In the genomic region with DNA sequence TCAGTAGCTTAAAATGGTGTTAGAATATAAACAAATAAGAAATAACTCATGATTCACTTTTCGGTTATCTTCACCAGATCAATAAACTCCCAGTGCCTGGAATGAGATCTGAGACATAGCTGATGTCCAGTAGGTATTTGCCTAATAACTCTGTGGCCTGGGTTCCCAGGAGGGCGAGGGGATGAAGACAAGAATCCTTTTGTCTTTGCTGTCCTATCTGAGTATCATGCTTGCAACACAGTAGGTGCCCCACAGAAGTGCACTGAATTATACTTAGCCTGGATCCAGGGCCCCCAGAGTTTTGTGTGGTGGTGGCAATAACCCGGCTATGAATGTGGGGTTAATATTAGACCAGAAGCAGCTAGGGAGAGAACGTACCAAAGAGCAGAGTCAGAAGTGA, we compare ENCODE assay signal across 1 cellular context.
A peak's percentile ranks its signal among the peaks of the same experiment; 100 is the strongest.
TF ChIP-seq lines count a peak whose summit lies in the region.

No MANE protein-coding gene starts in this region.

TF ChIP-seq in HepG2, 621 proteins besides CTCF, POLR2A, EP300 and RAD21 (continued from another document):
- TF ChIP-seq, protein P1, sequence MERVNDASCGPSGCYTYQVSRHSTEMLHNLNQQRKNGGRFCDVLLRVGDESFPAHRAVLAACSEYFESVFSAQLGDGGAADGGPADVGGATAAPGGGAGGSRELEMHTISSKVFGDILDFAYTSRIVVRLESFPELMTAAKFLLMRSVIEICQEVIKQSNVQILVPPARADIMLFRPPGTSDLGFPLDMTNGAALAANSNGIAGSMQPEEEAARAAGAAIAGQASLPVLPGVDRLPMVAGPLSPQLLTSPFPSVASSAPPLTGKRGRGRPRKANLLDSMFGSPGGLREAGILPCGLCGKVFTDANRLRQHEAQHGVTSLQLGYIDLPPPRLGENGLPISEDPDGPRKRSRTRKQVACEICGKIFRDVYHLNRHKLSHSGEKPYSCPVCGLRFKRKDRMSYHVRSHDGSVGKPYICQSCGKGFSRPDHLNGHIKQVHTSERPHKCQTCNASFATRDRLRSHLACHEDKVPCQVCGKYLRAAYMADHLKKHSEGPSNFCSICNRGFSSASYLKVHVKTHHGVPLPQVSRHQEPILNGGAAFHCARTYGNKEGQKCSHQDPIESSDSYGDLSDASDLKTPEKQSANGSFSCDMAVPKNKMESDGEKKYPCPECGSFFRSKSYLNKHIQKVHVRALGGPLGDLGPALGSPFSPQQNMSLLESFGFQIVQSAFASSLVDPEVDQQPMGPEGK (CRISPR knock-in tag; IDR thresholded peaks at IDR 0.05): peak; percentile 94
- TF ChIP-seq MED1 (CRISPR knock-in tag; IDR thresholded peaks at IDR 0.05) (peak; percentile 65), ZNF124 (CRISPR knock-in tag; IDR thresholded peaks at IDR 0.05) (peak; percentile 57; the same call in 1 of the 2 replicates), ZKSCAN8 (CRISPR knock-in tag; IDR thresholded peaks at IDR 0.05; ENCODE audit: borderline replicate concordance) (peak; percentile 30; the same call in 1 of the 2 replicates), ZC3H13 (CRISPR knock-in tag; IDR thresholded peaks at IDR 0.05) (no peak), NONO (IDR thresholded peaks at IDR 0.05) (no peak), NONO (CRISPR knock-in tag; conservative IDR thresholded peaks at IDR 0.05) (peak; percentile 53; the same call in 1 of the 2 replicates), SALL2 (CRISPR knock-in tag; IDR thresholded peaks at IDR 0.05) (0 out of 2 replicates have a peak, but pooled peaks have one; percentile 47), FOXO1 (CRISPR knock-in tag; IDR thresholded peaks at IDR 0.05) (peak; percentile 66), FOXP1 (IDR thresholded peaks at IDR 0.05) (no peak), FOXP1 (CRISPR knock-in tag; IDR thresholded peaks at IDR 0.05) (peak; percentile 64; the same call in 1 of the 2 replicates), FOXA3 (CRISPR knock-in tag; IDR thresholded peaks at IDR 0.05) (peak; percentile 75), ZNF703 (CRISPR knock-in tag; IDR thresholded peaks at IDR 0.05; ENCODE audit: borderline replicate concordance) (no peak), ZNF549 (CRISPR knock-in tag; IDR thresholded peaks at IDR 0.05) (no peak), ZNF737 (CRISPR knock-in tag; IDR thresholded peaks at IDR 0.05; ENCODE audit: borderline replicate concordance) (no peak), MIER2 (CRISPR knock-in tag; IDR thresholded peaks at IDR 0.05) (peak; percentile 83), ZKSCAN1 (IDR thresholded peaks at IDR 0.05; ENCODE audit: low read length) (peak; percentile 68), MZF1 (CRISPR knock-in tag; IDR thresholded peaks at IDR 0.05; ENCODE audit: borderline replicate concordance) (no peak), ZNF614 (CRISPR knock-in tag; IDR thresholded peaks at IDR 0.05; ENCODE audit: borderline replicate concordance) (peak; percentile 80; the same call in 1 of the 2 replicates), HOXD1 (CRISPR knock-in tag; IDR thresholded peaks at IDR 0.05) (0 out of 2 replicates have a peak, but pooled peaks have one; percentile 47), ZSCAN9 (CRISPR knock-in tag; IDR thresholded peaks at IDR 0.05; ENCODE audit: borderline replicate concordance) (peak; percentile 96; the same call in 1 of the 2 replicates), RXRA (CRISPR knock-in tag; IDR thresholded peaks at IDR 0.05) (peak; percentile 49; the same call in 1 of the 2 replicates), ZFP1 (CRISPR knock-in tag; IDR thresholded peaks at IDR 0.05) (no peak), ZNF605 (CRISPR knock-in tag; IDR thresholded peaks at IDR 0.05) (no peak), CEBPB (IDR thresholded peaks at IDR 0.05; ENCODE audit: borderline replicate concordance, low read depth, low read length) (peak; percentile 81), SOX6 (IDR thresholded peaks at IDR 0.05) (no peak), SOX6 (CRISPR knock-in tag; IDR thresholded peaks at IDR 0.05) (peak; percentile 92)
- TF ChIP-seq, protein P2, sequence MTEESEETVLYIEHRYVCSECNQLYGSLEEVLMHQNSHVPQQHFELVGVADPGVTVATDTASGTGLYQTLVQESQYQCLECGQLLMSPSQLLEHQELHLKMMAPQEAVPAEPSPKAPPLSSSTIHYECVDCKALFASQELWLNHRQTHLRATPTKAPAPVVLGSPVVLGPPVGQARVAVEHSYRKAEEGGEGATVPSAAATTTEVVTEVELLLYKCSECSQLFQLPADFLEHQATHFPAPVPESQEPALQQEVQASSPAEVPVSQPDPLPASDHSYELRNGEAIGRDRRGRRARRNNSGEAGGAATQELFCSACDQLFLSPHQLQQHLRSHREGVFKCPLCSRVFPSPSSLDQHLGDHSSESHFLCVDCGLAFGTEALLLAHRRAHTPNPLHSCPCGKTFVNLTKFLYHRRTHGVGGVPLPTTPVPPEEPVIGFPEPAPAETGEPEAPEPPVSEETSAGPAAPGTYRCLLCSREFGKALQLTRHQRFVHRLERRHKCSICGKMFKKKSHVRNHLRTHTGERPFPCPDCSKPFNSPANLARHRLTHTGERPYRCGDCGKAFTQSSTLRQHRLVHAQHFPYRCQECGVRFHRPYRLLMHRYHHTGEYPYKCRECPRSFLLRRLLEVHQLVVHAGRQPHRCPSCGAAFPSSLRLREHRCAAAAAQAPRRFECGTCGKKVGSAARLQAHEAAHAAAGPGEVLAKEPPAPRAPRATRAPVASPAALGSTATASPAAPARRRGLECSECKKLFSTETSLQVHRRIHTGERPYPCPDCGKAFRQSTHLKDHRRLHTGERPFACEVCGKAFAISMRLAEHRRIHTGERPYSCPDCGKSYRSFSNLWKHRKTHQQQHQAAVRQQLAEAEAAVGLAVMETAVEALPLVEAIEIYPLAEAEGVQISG (CRISPR knock-in tag; IDR thresholded peaks at IDR 0.05): 0 out of 2 replicates have a peak, but pooled peaks have one; percentile 20
- TF ChIP-seq, protein P3, sequence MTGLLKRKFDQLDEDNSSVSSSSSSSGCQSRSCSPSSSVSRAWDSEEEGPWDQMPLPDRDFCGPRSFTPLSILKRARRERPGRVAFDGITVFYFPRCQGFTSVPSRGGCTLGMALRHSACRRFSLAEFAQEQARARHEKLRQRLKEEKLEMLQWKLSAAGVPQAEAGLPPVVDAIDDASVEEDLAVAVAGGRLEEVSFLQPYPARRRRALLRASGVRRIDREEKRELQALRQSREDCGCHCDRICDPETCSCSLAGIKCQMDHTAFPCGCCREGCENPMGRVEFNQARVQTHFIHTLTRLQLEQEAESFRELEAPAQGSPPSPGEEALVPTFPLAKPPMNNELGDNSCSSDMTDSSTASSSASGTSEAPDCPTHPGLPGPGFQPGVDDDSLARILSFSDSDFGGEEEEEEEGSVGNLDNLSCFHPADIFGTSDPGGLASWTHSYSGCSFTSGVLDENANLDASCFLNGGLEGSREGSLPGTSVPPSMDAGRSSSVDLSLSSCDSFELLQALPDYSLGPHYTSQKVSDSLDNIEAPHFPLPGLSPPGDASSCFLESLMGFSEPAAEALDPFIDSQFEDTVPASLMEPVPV (CRISPR knock-in tag; IDR thresholded peaks at IDR 0.05): no peak
- TF ChIP-seq, protein P4, sequence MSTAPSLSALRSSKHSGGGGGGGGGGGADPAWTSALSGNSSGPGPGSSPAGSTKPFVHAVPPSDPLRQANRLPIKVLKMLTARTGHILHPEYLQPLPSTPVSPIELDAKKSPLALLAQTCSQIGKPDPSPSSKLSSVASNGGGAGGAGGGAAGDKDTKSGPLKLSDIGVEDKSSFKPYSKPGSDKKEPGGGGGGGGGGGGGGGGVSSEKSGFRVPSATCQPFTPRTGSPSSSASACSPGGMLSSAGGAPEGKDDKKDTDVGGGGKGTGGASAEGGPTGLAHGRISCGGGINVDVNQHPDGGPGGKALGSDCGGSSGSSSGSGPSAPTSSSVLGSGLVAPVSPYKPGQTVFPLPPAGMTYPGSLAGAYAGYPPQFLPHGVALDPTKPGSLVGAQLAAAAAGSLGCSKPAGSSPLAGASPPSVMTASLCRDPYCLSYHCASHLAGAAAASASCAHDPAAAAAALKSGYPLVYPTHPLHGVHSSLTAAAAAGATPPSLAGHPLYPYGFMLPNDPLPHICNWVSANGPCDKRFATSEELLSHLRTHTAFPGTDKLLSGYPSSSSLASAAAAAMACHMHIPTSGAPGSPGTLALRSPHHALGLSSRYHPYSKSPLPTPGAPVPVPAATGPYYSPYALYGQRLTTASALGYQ (CRISPR knock-in tag; IDR thresholded peaks at IDR 0.05): peak; percentile 74
- TF ChIP-seq, protein P5, sequence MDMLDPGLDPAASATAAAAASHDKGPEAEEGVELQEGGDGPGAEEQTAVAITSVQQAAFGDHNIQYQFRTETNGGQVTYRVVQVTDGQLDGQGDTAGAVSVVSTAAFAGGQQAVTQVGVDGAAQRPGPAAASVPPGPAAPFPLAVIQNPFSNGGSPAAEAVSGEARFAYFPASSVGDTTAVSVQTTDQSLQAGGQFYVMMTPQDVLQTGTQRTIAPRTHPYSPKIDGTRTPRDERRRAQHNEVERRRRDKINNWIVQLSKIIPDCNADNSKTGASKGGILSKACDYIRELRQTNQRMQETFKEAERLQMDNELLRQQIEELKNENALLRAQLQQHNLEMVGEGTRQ (IDR thresholded peaks at IDR 0.05; ENCODE audit: low read depth, low read length): no peak
- TF ChIP-seq, protein P5 (CRISPR knock-in tag; IDR thresholded peaks at IDR 0.05; ENCODE audit: borderline replicate concordance): no peak
TF ChIP-seq in HepG2: peak in this region for 120.
